ENCODE assay signal across 8 cellular contexts in the genomic region with DNA sequence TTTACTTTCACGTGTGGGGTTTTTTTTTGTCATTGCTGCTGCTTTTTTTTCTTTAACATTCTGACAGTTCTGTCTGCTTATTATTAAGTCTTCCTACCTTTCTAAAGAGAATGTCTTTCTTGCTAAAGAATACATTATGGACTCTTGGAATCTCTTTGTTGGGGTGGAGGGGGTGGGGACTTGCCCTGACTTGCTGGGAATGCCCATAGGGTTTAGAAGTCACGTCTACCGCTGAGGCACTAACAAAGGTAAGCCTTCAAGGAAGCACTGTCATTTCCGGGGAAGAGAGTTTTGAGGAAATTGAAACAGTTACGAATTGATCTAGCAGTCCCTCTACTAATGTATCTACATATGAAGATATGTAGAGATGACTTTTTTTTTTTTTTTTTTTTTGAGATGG. TPM values are rescaled to one million over a fixed set of nuclear protein-coding genes. Genes with fewer than 3 reads are reported as not detected.
A peak's percentile ranks its signal among the peaks of the same experiment; 100 is the strongest.
DNase-seq lines count a peak whose midpoint lies in the region; ATAC-seq and TF ChIP-seq lines count a peak whose summit lies in the region.

No MANE protein-coding gene starts in this region.

- H3K9me3 ChIP-seq in OCI-LY7 (ENCODE audit: low read length), result no peaks in the 10 kb centered on the region
- H3K9me3 ChIP-seq in colonic mucosa, result no peaks in the 10 kb centered on the region
- H3K9me3 ChIP-seq in neuronal stem cell (replicated peaks in 1 of 2; ENCODE audit: control insufficient read depth in 2 of 2, insufficient read depth in 1 of 2, low read depth in 1 of 2, low read length in 2 of 2), result peaks cover 0 to 7% of the 10 kb centered on the region in 2 donors

- H2BK5ac ChIP-seq in neuronal stem cell (ENCODE audit: low read length), result no peak overlapping the region

- WGBS in neuronal stem cell (ENCODE audit: extremely low coverage in 2 of 2, insufficient read length in 2 of 2, insufficient replicate concordance in 1 of 2), 2 donors, result no CpG with 5 or more reads among the region's 5 CpGs

- H2AK5ac ChIP-seq in neuronal stem cell (ENCODE audit: low read depth, low read length), result no peak overlapping the region

- H2BK120ac ChIP-seq in neuronal stem cell (ENCODE audit: low read depth, low read length), result no peak overlapping the region

- H3K4me2 ChIP-seq in OCI-LY7 (ENCODE audit: low read length) (peak overlapping the region; percentile 93), neuronal stem cell (ENCODE audit: insufficient read depth, low read length, poor library complexity, severe bottlenecking) (no peak overlapping the region)

- H3K4me1 ChIP-seq in OCI-LY7 (ENCODE audit: insufficient read depth, low read length, poor library complexity, severe bottlenecking) (peaks cover 81% of the 10 kb centered on the region), colonic mucosa (peaks cover 5% of the 10 kb centered on the region), neuronal stem cell (ENCODE audit: control insufficient read depth in 2 of 2, insufficient read depth in 1 of 2, low read depth in 1 of 2, low read length in 2 of 2) (peaks cover 29 to 40% of the 10 kb centered on the region in 2 donors)

- H3K9ac ChIP-seq in colonic mucosa (ENCODE audit: low read depth in 2 of 2, low read length in 2 of 2) (peak overlapping the region in 1 of 2 donors; percentile 59), neuronal stem cell (ENCODE audit: low read depth, low read length, poor library complexity) (no peak overlapping the region)

- DNase-seq in CD1c-positive myeloid dendritic cell (ENCODE audit: extremely low spot score), result peak; percentile 71
- no peak for DNase-seq in OCI-LY7 (ENCODE audit: low spot score)
- DNase-seq in colonic mucosa, result no peak
- no peak for DNase-seq in neuronal stem cell (ENCODE audit: low spot score)
- no peak for DNase-seq in NCI-H510A treated with DMSO at 0.1 percent for 48 hours (lab: John Stamatoyannopoulos, UW)
- DNase-seq in RPMI8226, result no peak
- DNase-seq in NCI-H146 (lab: John Stamatoyannopoulos, UW), result no peak

- no TSS peak for BruUV-seq in OCI-LY7 (replicated peaks; lab: Mats Ljungman, UMichigan)

- no peak overlapping the region for H2AFZ ChIP-seq in OCI-LY7 (ENCODE audit: low read length)
- H2AFZ ChIP-seq in neuronal stem cell (ENCODE audit: low read length), result peak overlapping the region; percentile 23

- intact Hi-C loops in OCI-LY7 (cut with micrococcal nuclease; ENCODE audit: unreplicated experiment), result no loop called here
- intact Hi-C loops in colonic mucosa (cut with DNase I), result no loop called here

- peak overlapping the region; percentile 36 for H3K27ac ChIP-seq in OCI-LY7 (ENCODE audit: low read depth, low read length, poor library complexity, severe bottlenecking)
- peak overlapping the region; percentile 48 for H3K27ac ChIP-seq in colonic mucosa
- peak overlapping the region; percentile 1 for H3K27ac ChIP-seq in neuronal stem cell (replicated peaks; ENCODE audit: low read length)

- no peaks in the 10 kb centered on the region for H3K9me2 ChIP-seq in OCI-LY7 (ENCODE audit: insufficient read depth, low read length)

- H3K4ac ChIP-seq in neuronal stem cell (ENCODE audit: low read length), result no peak overlapping the region

- POLR2A ChIA-PET in OCI-LY7 (lab: Charles Lee), result no interaction called here

- H2BK15ac ChIP-seq in neuronal stem cell (ENCODE audit: low read length), result no peak overlapping the region

- no peak overlapping the region for H3K18ac ChIP-seq in neuronal stem cell (ENCODE audit: low read length)

- H4K91ac ChIP-seq in neuronal stem cell (ENCODE audit: low read depth, low read length, poor library complexity), result no peak overlapping the region

- H3K27me3 ChIP-seq in colonic mucosa (no peaks in the 10 kb centered on the region), neuronal stem cell (ENCODE audit: control insufficient read depth in 3 of 3, insufficient read depth in 3 of 3, low read depth in 1 of 3, low read length in 3 of 3) (no peaks in the 10 kb centered on the region)

- no peak overlapping the region for H2BK12ac ChIP-seq in neuronal stem cell (ENCODE audit: low read length)

- H3K36me3 ChIP-seq in OCI-LY7 (ENCODE audit: insufficient read depth, low read length) (peaks cover 27% of the 10 kb centered on the region), colonic mucosa (no peaks in the 10 kb centered on the region), neuronal stem cell (replicated peaks in 1 of 2; ENCODE audit: control insufficient read depth in 2 of 2, insufficient read depth in 2 of 2, low read length in 2 of 2) (peaks cover 18 to 30% of the 10 kb centered on the region in 2 donors)

- H3K23ac ChIP-seq in neuronal stem cell (ENCODE audit: low read depth, low read length, poor library complexity), result no peak overlapping the region

- TF ChIP-seq CTCF in OCI-LY7 (conservative IDR thresholded peaks at IDR 0.05; ENCODE audit: low read length) (no peak), colonic mucosa (IDR thresholded peaks at IDR 0.05) (no peak)

- no peaks in the 10 kb centered on the region for H4K20me1 ChIP-seq in OCI-LY7 (ENCODE audit: insufficient read depth, low read length)

- no peak overlapping the region for H3K14ac ChIP-seq in neuronal stem cell (ENCODE audit: low read length)

- peak overlapping the region; percentile 9 for H3K4me3 ChIP-seq in OCI-LY7 (ENCODE audit: low read depth, low read length, poor library complexity, severe bottlenecking)
- H3K4me3 ChIP-seq in colonic mucosa, result no peak overlapping the region
- peak overlapping the region in 1 of 2 donors; percentile 7 for H3K4me3 ChIP-seq in neuronal stem cell (ENCODE audit: low read length in 2 of 2)

- peaks cover 62% of the 10 kb centered on the region for H3K79me2 ChIP-seq in OCI-LY7 (ENCODE audit: insufficient read depth, low read depth, low read length)

- CTCF ChIA-PET in OCI-LY7 (lab: Charles Lee; ENCODE audit: unreplicated experiment), result no interaction called here

- no peak overlapping the region for H4K8ac ChIP-seq in neuronal stem cell (ENCODE audit: low read depth, low read length)

- no peak for ATAC-seq in HG02588 (IDR thresholded peaks at IDR 0.05; ENCODE audit: unreplicated experiment)

- H3K79me1 ChIP-seq in neuronal stem cell (ENCODE audit: low read depth, low read length), result peaks cover 17% of the 10 kb centered on the region

RNA-seq across cellular contexts. Expression of gene CD99, which starts 19.4 kb away (rescaled TPM):
- 80.7 and 92.3 TPM in 2 replicates for total RNA-seq in OCI-LY7 (2014; rRNA removed; shearing (Covaris generic))
- total RNA-seq in OCI-LY7 (2022) (117 and 119 TPM in 2 replicates), colonic mucosa (100 to 1,000 TPM; 168 to 202 TPM)
- polyA plus RNA-seq in neuronal stem cell (2013, experiment 1 of 2), result 460 TPM
- polyA plus RNA-seq in neuronal stem cell (2013, experiment 2 of 2), result 454 TPM

RNA-seq across cellular contexts. Expression of gene XG, which starts 41.3 kb away (rescaled TPM):
- total RNA-seq in OCI-LY7 (2014; rRNA removed; shearing (Covaris generic)), result not detected in 2 replicates
- total RNA-seq in OCI-LY7 (2022), result not detected in 2 replicates
- under 1 TPM in 1 of 2 donors, not detected in 1; 0.50 TPM for total RNA-seq in colonic mucosa
- polyA plus RNA-seq in neuronal stem cell (2013, experiment 1 of 2), result not detected
- polyA plus RNA-seq in neuronal stem cell (2013, experiment 2 of 2), result 0.03 TPM
